21 cellular contexts compared by ENCODE assay signal in the genomic region with DNA sequence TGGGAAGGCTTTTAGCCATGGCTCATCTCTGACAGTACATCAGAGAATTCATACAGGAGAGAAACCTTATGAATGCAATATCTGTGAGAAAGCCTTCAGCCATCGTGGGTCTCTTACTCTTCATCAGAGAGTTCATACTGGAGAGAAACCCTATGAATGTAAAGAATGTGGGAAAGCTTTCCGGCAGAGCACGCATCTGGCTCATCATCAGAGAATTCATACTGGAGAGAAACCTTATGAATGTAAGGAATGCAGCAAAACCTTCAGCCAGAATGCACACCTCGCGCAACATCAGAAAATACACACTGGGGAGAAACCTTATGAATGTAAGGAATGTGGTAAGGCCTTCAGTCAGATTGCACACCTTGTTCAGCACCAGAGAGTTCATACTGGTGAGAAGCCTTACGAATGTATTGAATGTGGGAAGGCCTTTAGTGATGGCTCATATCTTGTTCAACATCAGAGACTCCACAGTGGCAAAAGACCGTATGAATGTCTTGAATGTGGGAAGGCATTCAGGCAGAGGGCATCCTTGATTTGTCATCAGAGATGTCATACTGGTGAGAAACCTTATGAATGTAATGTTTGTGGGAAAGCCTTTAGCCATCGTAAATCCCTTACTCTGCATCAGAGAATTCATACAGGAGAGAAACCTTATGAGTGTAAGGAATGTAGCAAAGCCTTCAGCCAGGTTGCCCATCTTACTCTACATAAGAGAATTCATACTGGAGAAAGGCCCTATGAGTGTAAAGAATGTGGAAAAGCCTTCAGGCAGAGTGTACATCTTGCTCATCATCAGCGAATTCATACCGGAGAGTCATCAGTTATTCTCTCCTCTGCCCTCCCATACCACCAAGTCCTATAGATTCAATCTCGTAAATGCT. TPM values are rescaled to one million over a fixed set of nuclear protein-coding genes. Genes with fewer than 3 reads are reported as not detected.
DNase-seq lines count a peak whose midpoint lies in the region; ATAC-seq, FAIRE-seq and TF ChIP-seq lines count a peak whose summit lies in the region.
"Had no signal": no experiment of that assay in that cellular context is flagged by ENCODE, and none has a peak within 500 bp of the region (broad histone marks: within the 10 kb centered on the region; RNA-seq: fewer than 3 reads in every experiment).

No MANE protein-coding gene starts in this region.

- TF ChIP-seq RAD21 in HepG2 (CRISPR knock-in tag; IDR thresholded peaks at IDR 0.05) (no peak), GM12878 (IDR thresholded peaks at IDR 0.05; ENCODE audit: insufficient read depth, low read depth, low read length) (no peak), liver (IDR thresholded peaks at IDR 0.05) (no peak)

- H3K4me3 ChIP-seq in HepG2 (replicated peaks in 1 of 3; ENCODE audit: insufficient read depth in 1 of 3, low read depth in 2 of 3, low read length in 3 of 3) (no peak overlapping the region), right lobe of liver (no peak overlapping the region), GM12878 (no peak overlapping the region), liver (ENCODE audit: low read depth in 1 of 3, low read length in 3 of 3) (peak overlapping the region in 2 of 3 donors; percentile 59 to 83), thoracic aorta (peak overlapping the region; percentile 18)

- ATAC-seq in HepG2 (no peak), right lobe of liver (no peak), GM12878 (no peak), thoracic aorta (ENCODE audit: insufficient number of reproducible peaks, low FRiP score, low read depth) (no peak)
- ATAC-seq: PC-3 had no signal

- intact Hi-C loops in HepG2 (cut with micrococcal nuclease; ENCODE audit: unreplicated experiment): no loop called here
- intact Hi-C loops in right lobe of liver (cut with DNase I): no loop called here
- intact Hi-C loops in GM12878 (cut with micrococcal nuclease; ENCODE audit: unreplicated experiment): no loop called here

- H2AFZ ChIP-seq in HepG2 (ENCODE audit: low read length): no peak overlapping the region
- no peak overlapping the region for H2AFZ ChIP-seq in GM12878 (ENCODE audit: control insufficient read depth, low read depth, low read length)

- no peaks in the 10 kb centered on the region for H3K36me3 ChIP-seq in HepG2 (replicated peaks in 1 of 2; ENCODE audit: control insufficient read depth in 1 of 2, insufficient read depth in 2 of 2, low read length in 2 of 2)
- peaks cover 0 to 33% (median 3%) of the 10 kb centered on the region in 4 donors for H3K36me3 ChIP-seq in right lobe of liver
- no peaks in the 10 kb centered on the region for H3K36me3 ChIP-seq in GM12878 (ENCODE audit: control insufficient read depth in 2 of 2, insufficient read depth in 2 of 2, low read length in 1 of 2)
- H3K36me3 ChIP-seq in liver (ENCODE audit: control insufficient read depth in 4 of 4, insufficient read depth in 3 of 4, low read depth in 1 of 4, low read length in 3 of 4): peaks cover 8 to 48% (median 46%) of the 10 kb centered on the region in 4 donors
- H3K36me3 ChIP-seq in thoracic aorta: peaks cover 50% of the 10 kb centered on the region

- H3K27me3 ChIP-seq in HepG2 (ENCODE audit: control insufficient read depth in 1 of 2, insufficient read depth in 2 of 2, low read length in 2 of 2) (no peaks in the 10 kb centered on the region; a peak in 1 of 5 replicates), right lobe of liver (no peaks in the 10 kb centered on the region), GM12878 (replicated peaks in 1 of 2; ENCODE audit: control insufficient read depth in 2 of 2, insufficient read depth in 2 of 2, low read length in 1 of 2) (no peaks in the 10 kb centered on the region), liver (ENCODE audit: control insufficient read depth in 4 of 4, insufficient read depth in 4 of 4, low read length in 3 of 4) (no peaks in the 10 kb centered on the region), thoracic aorta (replicated peaks; ENCODE audit: insufficient read depth) (no peaks in the 10 kb centered on the region)

- H3K9ac ChIP-seq in HepG2 (ENCODE audit: insufficient read depth, low read depth, low read length): no peak overlapping the region
- no peak overlapping the region for H3K9ac ChIP-seq in GM12878 (ENCODE audit: control insufficient read depth, insufficient read depth, low read length)
- no peak overlapping the region for H3K9ac ChIP-seq in liver (ENCODE audit: low read depth in 1 of 2, low read length in 2 of 2)

- H3K9me3 ChIP-seq in HepG2 (ENCODE audit: low read length): peaks cover 95% of the 10 kb centered on the region
- peaks cover 5 to 97% (median 61%) of the 10 kb centered on the region in 4 donors for H3K9me3 ChIP-seq in right lobe of liver
- H3K9me3 ChIP-seq in GM12878 (replicated peaks; ENCODE audit: control insufficient read depth, insufficient read depth, low read length): peaks cover 5% of the 10 kb centered on the region
- H3K9me3 ChIP-seq in liver (ENCODE audit: control insufficient read depth in 4 of 4, low read length in 3 of 4): peaks cover 47 to 100% (median 81%) of the 10 kb centered on the region in 4 donors
- H3K9me3 ChIP-seq in thoracic aorta: peaks cover 98% of the 10 kb centered on the region

- SMC1A ChIA-PET in GM12878 (lab: Charles Lee; ENCODE audit: uncharacterized antibody, unreplicated experiment): no interaction called here

- 52% methylated on average over 11 of the region's 11 CpGs for WGBS in HepG2 (ENCODE audit: low lambda C conversion rate)
- WGBS in right lobe of liver (ENCODE audit: insufficient coverage, low coverage, low lambda C conversion rate, missing lambda C conversion rate): 91% methylated on average over 9 of the region's 11 CpGs
- WGBS in GM12878 (ENCODE audit: insufficient coverage, insufficient replicate concordance, low lambda C conversion rate, missing lambda C conversion rate): 94% methylated on average over 11 of the region's 11 CpGs
- 98% methylated on average over 11 of the region's 11 CpGs for WGBS in liver

- POLR2A ChIA-PET in HepG2 (lab: Yijun Ruan, JAX) (no interaction called here), GM12878 (lab: Charles Lee) (no interaction called here)

- TF ChIP-seq POLR2A in HepG2 (IDR thresholded peaks at IDR 0.05; ENCODE audit: insufficient read depth in 1 of 2, low read depth in 2 of 2, low read length in 2 of 2): no peak
- no peak for TF ChIP-seq POLR2A in right lobe of liver (IDR thresholded peaks at IDR 0.05)
- no peak for TF ChIP-seq POLR2A in GM12878 (IDR thresholded peaks at IDR 0.05; ENCODE audit: low read depth, low read length)

- no peaks in the 10 kb centered on the region for H3K79me2 ChIP-seq in HepG2 (ENCODE audit: insufficient read depth, low read length)
- H3K79me2 ChIP-seq in GM12878 (ENCODE audit: control insufficient read depth, insufficient read depth, low read length): no peaks in the 10 kb centered on the region

- H3K4me2 ChIP-seq in HepG2 (ENCODE audit: low read depth, low read length) (no peak overlapping the region), GM12878 (ENCODE audit: control insufficient read depth, insufficient read depth) (no peak overlapping the region)

- H3K27ac ChIP-seq in HepG2 (ENCODE audit: extremely low read length, insufficient read depth, low read length): no peak overlapping the region
- H3K27ac ChIP-seq in right lobe of liver: no peak overlapping the region
- H3K27ac ChIP-seq in GM12878 (ENCODE audit: control insufficient read depth, insufficient read depth): no peak overlapping the region
- H3K27ac ChIP-seq in liver (ENCODE audit: low read depth in 1 of 2, low read length in 2 of 2): no peak overlapping the region
- H3K27ac ChIP-seq in thoracic aorta: no peak overlapping the region
- H3K27ac ChIP-seq: C4-2B, RWPE1 had no signal

- CTCF ChIA-PET in HepG2 (lab: Yijun Ruan, JAX; ENCODE audit: low intra/inter-chr PET ratio, low total read pairs): no interaction called here
- CTCF ChIA-PET in GM12878 (lab: Yijun Ruan, JAX): no interaction called here

- H4K20me1 ChIP-seq in HepG2 (ENCODE audit: insufficient read depth, low read length): no peaks in the 10 kb centered on the region
- H4K20me1 ChIP-seq in GM12878 (ENCODE audit: control insufficient read depth, insufficient read depth): no peaks in the 10 kb centered on the region

- DNase-seq in HepG2 (ENCODE audit: low spot score): no peak
- no peak for DNase-seq in right lobe of liver
- DNase-seq in GM12878 (ENCODE audit: low read depth, low spot score): no peak
- DNase-seq in thoracic aorta (ENCODE audit: low spot score): no peak
- DNase-seq in DMS114 treated with DMSO at 0.1 percent for 48 hours (lab: John Stamatoyannopoulos, UW; ENCODE audit: unreplicated experiment): no peak
- no peak for DNase-seq in NCI-H1436 (lab: John Stamatoyannopoulos, UW)
- DNase-seq in NCI-H1092 treated with DMSO at 0.1 percent for 48 hours (lab: John Stamatoyannopoulos, UW): no peak
- DNase-seq: DND-41, GOT3, HFFc6, IMR-90, NCI-H1417, NCI-H2029, NCI-H82, PC-3 had no signal

- FAIRE-seq in HepG2 (lab: Jason Lieb, UNC) (no peak), GM12878 (lab: Jason Lieb, UNC) (no peak)
- FAIRE-seq: A204.1, G401.6, GM12891 had no signal

- RAD21 ChIA-PET in GM12878 (lab: Charles Lee; ENCODE audit: unreplicated experiment): no interaction called here

- no TSS peak for BruUV-seq in HepG2 (replicated peaks; lab: Mats Ljungman, UMichigan)
- no TSS peak for BruUV-seq in GM12878 (replicated peaks; lab: Mats Ljungman, UMichigan)

- in situ Hi-C loops in HepG2 (cut with HindIII; ENCODE audit: extremely low pct_ligation_motif_present, low pct_unique_long_range_greater_than_20kb) (no loop called here), GM12878 (cut with MboI) (no loop called here)

- no peak for TF ChIP-seq CTCF in HepG2 (CRISPR knock-in tag; IDR thresholded peaks at IDR 0.05)
- no peak for TF ChIP-seq CTCF in right lobe of liver (IDR thresholded peaks at IDR 0.05)
- no peak for TF ChIP-seq CTCF in GM12878 (IDR thresholded peaks at IDR 0.05 in 2 of 3, conservative IDR thresholded peaks at IDR 0.05 in 1 of 3; ENCODE audit: control insufficient read depth in 2 of 3, extremely low read depth in 1 of 3, insufficient read depth in 1 of 3, low read depth in 3 of 3, low read length in 3 of 3)
- no peak for TF ChIP-seq CTCF in liver (IDR thresholded peaks at IDR 0.05; ENCODE audit: low read depth, low read length, missing input control)
- no peak for TF ChIP-seq CTCF in thoracic aorta (IDR thresholded peaks at IDR 0.05)

- H3K4me1 ChIP-seq in HepG2 (ENCODE audit: insufficient read depth, low read length) (no peaks in the 10 kb centered on the region), right lobe of liver (no peaks in the 10 kb centered on the region), GM12878 (ENCODE audit: control insufficient read depth, insufficient read depth, low read length) (no peaks in the 10 kb centered on the region), liver (ENCODE audit: control insufficient read depth in 4 of 4, insufficient read depth in 4 of 4, low read length in 3 of 4) (no peaks in the 10 kb centered on the region), thoracic aorta (ENCODE audit: control insufficient read depth in 1 of 2, low read depth in 2 of 2) (no peaks in the 10 kb centered on the region)

- no peak for TF ChIP-seq EP300 in HepG2 (IDR thresholded peaks at IDR 0.05; ENCODE audit: low read depth in 2 of 2, low read length in 2 of 2)
- TF ChIP-seq EP300 in HepG2 (CRISPR knock-in tag; IDR thresholded peaks at IDR 0.05; ENCODE audit: borderline replicate concordance): no peak
- TF ChIP-seq EP300 in GM12878 (IDR thresholded peaks at IDR 0.05; ENCODE audit: borderline replicate concordance in 1 of 2, control insufficient read depth in 1 of 2, low read depth in 2 of 2, low read length in 2 of 2): no peak

RNA-seq across cellular contexts. Expression of a gene that starts 10.7 kb away (rescaled TPM):
- total RNA-seq in HepG2 (2016; rRNA removed; fragmentation: Illumina TruSeq; extraction: Trizol) (not detected in 2 replicates), right lobe of liver (1 to 10 TPM; 1.2 to 5.7 (median 2.9) TPM), GM12878 (2014; rRNA removed) (0.34 and 1.2 TPM in 2 replicates), GM12878 (2014; rRNA removed; fragmentation: Illumina TruSeq; extraction: Trizol) (0.55 and 0.63 TPM in 2 replicates), GM12878 (2021) (0.74 and 0.77 TPM in 2 replicates), liver (1 to 10 TPM; 1.8 to 2.8 TPM), thoracic aorta (1 to 10 TPM; 4.1 to 5.7 TPM)
- not detected in 2 replicates for total RNA-seq in HepG2 (2016; cell fraction: cytosol; rRNA removed; fragmentation: Illumina TruSeq; extraction: Trizol; ENCODE audit: low read depth)
- total RNA-seq in HepG2 (2016; cell fraction: insoluble cytoplasmic fraction; rRNA removed; fragmentation: Illumina TruSeq; extraction: Trizol): not detected in 2 replicates
- not detected in 2 replicates for total RNA-seq in HepG2 (2016; cell fraction: membrane; rRNA removed; fragmentation: Illumina TruSeq; extraction: Trizol)
- not detected in 2 replicates for total RNA-seq in HepG2 (2016; cell fraction: nucleus; rRNA removed; fragmentation: Illumina TruSeq; extraction: Trizol)
- polyA plus RNA-seq in HepG2 (2011; rRNA removed) (not detected in 2 replicates), GM12878 (2011; rRNA removed) (0.16 and 0.18 TPM in 2 replicates), GM12878 (2014; fragmentation: Illumina TruSeq; extraction: Trizol) (0.54 and 0.95 TPM in 2 replicates), GM12878 (2014; fragmentation: Nextera tagmentation; extraction: Ambion mirVana) (under 1 TPM; 0.16 to 0.27 TPM), GM12878 (2014; rRNA removed) (0.44 and 1.4 TPM in 2 replicates), GM12878 (2016; fragmentation: Nextera tagmentation; extraction: Ambion mirVana) (under 1 TPM; 0.57 to 0.58 TPM), liver (1 to 10 TPM in 1 of 2 donors, under 1 TPM in 1; 0.95 to 1.3 TPM)
- polyA plus RNA-seq in HepG2 (2011; cell fraction: cytosol; rRNA removed): not detected in 2 replicates
- polyA plus RNA-seq in HepG2 (2011; cell fraction: nucleus; rRNA removed): not detected in 2 replicates
- not detected in 2 replicates for polyA plus RNA-seq in HepG2 (2012)
- polyA plus RNA-seq in HepG2 (2016; cell fraction: cytosol; fragmentation: Illumina TruSeq; extraction: Trizol; ENCODE audit: low read depth): not detected in 2 replicates
- not detected in 2 replicates for polyA plus RNA-seq in HepG2 (2016; cell fraction: insoluble cytoplasmic fraction; fragmentation: Illumina TruSeq; extraction: Trizol; ENCODE audit: low read depth)
- polyA plus RNA-seq in HepG2 (2016; cell fraction: membrane; fragmentation: Illumina TruSeq; extraction: Trizol; ENCODE audit: low read depth): not detected in 2 replicates
- not detected in 2 replicates for polyA plus RNA-seq in HepG2 (2016; cell fraction: nucleus; fragmentation: Illumina TruSeq; extraction: Trizol; ENCODE audit: insufficient read depth, low read depth)
- 0.06 TPM in 1 of 2 replicates, not detected in the other for polyA minus RNA-seq in HepG2 (2011; rRNA and poly(A)+ RNA removed; ENCODE audit: low replicate concordance)
- polyA minus RNA-seq in HepG2 (2011; cell fraction: cytosol; rRNA and poly(A)+ RNA removed): not detected in 2 replicates
- polyA minus RNA-seq in HepG2 (2011; cell fraction: nucleus; rRNA and poly(A)+ RNA removed): 0.12 TPM in 1 of 2 replicates, not detected in the other
- total RNA-seq in GM12878 (2013; cell fraction: nucleolus; rRNA removed): 2.2 and 3.4 TPM in 2 replicates
- 0.26 TPM for polyA plus RNA-seq in GM12878 (2011; ENCODE audit: low read depth)
- 0.04 and 0.15 TPM in 2 replicates for polyA plus RNA-seq in GM12878 (2011; cell fraction: cytosol; rRNA removed)
- 0.16 and 0.28 TPM in 2 replicates for polyA plus RNA-seq in GM12878 (2011; cell fraction: nucleus; rRNA removed)
- polyA plus RNA-seq in GM12878 (2012): 0.39 and 1.1 TPM in 2 replicates
- polyA minus RNA-seq in GM12878 (2011; rRNA and poly(A)+ RNA removed): 0.31 and 0.37 TPM in 2 replicates
- polyA minus RNA-seq in GM12878 (2011; cell fraction: cytosol; rRNA and poly(A)+ RNA removed): not detected in 2 replicates
- 0.10 and 0.36 TPM in 2 replicates for polyA minus RNA-seq in GM12878 (2011; cell fraction: nucleus; rRNA and poly(A)+ RNA removed)

RNA-seq across cellular contexts. Expression of a gene that starts 17.1 kb away (rescaled TPM):
- total RNA-seq in HepG2 (2016; rRNA removed; fragmentation: Illumina TruSeq; extraction: Trizol) (4.4 and 5.8 TPM in 2 replicates), right lobe of liver (1 to 10 TPM in 4 of 6 experiments, under 1 TPM in 2; 0.90 to 2.8 (median 1.5) TPM), GM12878 (2014; rRNA removed) (5.7 and 6.4 TPM in 2 replicates), GM12878 (2014; rRNA removed; fragmentation: Illumina TruSeq; extraction: Trizol) (2.5 and 2.8 TPM in 2 replicates), GM12878 (2021) (5.6 and 5.8 TPM in 2 replicates), liver (1 to 10 TPM; 2.2 to 3.4 TPM), thoracic aorta (10 to 100 TPM; 11.6 to 16.2 TPM)
- 2.2 and 3.3 TPM in 2 replicates for total RNA-seq in HepG2 (2016; cell fraction: cytosol; rRNA removed; fragmentation: Illumina TruSeq; extraction: Trizol; ENCODE audit: low read depth)
- total RNA-seq in HepG2 (2016; cell fraction: insoluble cytoplasmic fraction; rRNA removed; fragmentation: Illumina TruSeq; extraction: Trizol): 4.4 and 4.6 TPM in 2 replicates
- 6.2 and 6.5 TPM in 2 replicates for total RNA-seq in HepG2 (2016; cell fraction: membrane; rRNA removed; fragmentation: Illumina TruSeq; extraction: Trizol)
- 3.7 and 4.3 TPM in 2 replicates for total RNA-seq in HepG2 (2016; cell fraction: nucleus; rRNA removed; fragmentation: Illumina TruSeq; extraction: Trizol)
- polyA plus RNA-seq in HepG2 (2011; rRNA removed) (2.2 and 3.2 TPM in 2 replicates), GM12878 (2011; rRNA removed) (0.84 and 0.92 TPM in 2 replicates), GM12878 (2014; fragmentation: Illumina TruSeq; extraction: Trizol) (1.2 and 1.9 TPM in 2 replicates), GM12878 (2014; fragmentation: Nextera tagmentation; extraction: Ambion mirVana) (under 1 TPM; 0.48 to 0.95 TPM), GM12878 (2014; rRNA removed) (4.1 and 4.8 TPM in 2 replicates), GM12878 (2016; fragmentation: Nextera tagmentation; extraction: Ambion mirVana) (1 to 10 TPM; 4.8 to 5.6 TPM), liver (1 to 10 TPM in 1 of 2 donors, under 1 TPM in 1; 0.46 to 1.4 TPM)
- polyA plus RNA-seq in HepG2 (2011; cell fraction: cytosol; rRNA removed): 2.3 and 2.8 TPM in 2 replicates
- polyA plus RNA-seq in HepG2 (2011; cell fraction: nucleus; rRNA removed): 4.6 and 4.7 TPM in 2 replicates
- 1.5 and 2.0 TPM in 2 replicates for polyA plus RNA-seq in HepG2 (2012)
- polyA plus RNA-seq in HepG2 (2016; cell fraction: cytosol; fragmentation: Illumina TruSeq; extraction: Trizol; ENCODE audit: low read depth): 2.9 and 3.4 TPM in 2 replicates
- polyA plus RNA-seq in HepG2 (2016; cell fraction: insoluble cytoplasmic fraction; fragmentation: Illumina TruSeq; extraction: Trizol; ENCODE audit: low read depth): 3.5 and 3.9 TPM in 2 replicates
- polyA plus RNA-seq in HepG2 (2016; cell fraction: membrane; fragmentation: Illumina TruSeq; extraction: Trizol; ENCODE audit: low read depth): 4.7 and 4.8 TPM in 2 replicates
- 3.1 and 3.3 TPM in 2 replicates for polyA plus RNA-seq in HepG2 (2016; cell fraction: nucleus; fragmentation: Illumina TruSeq; extraction: Trizol; ENCODE audit: insufficient read depth, low read depth)
- 4.3 and 8.0 TPM in 2 replicates for polyA minus RNA-seq in HepG2 (2011; rRNA and poly(A)+ RNA removed; ENCODE audit: low replicate concordance)
- 1.8 and 2.3 TPM in 2 replicates for polyA minus RNA-seq in HepG2 (2011; cell fraction: cytosol; rRNA and poly(A)+ RNA removed)
- polyA minus RNA-seq in HepG2 (2011; cell fraction: nucleus; rRNA and poly(A)+ RNA removed): 8.1 and 9.6 TPM in 2 replicates
- total RNA-seq in GM12878 (2013; cell fraction: nucleolus; rRNA removed): 24.7 and 27.0 TPM in 2 replicates
- polyA plus RNA-seq in GM12878 (2011; ENCODE audit: low read depth): 1.4 TPM
- polyA plus RNA-seq in GM12878 (2011; cell fraction: cytosol; rRNA removed): 1.5 and 1.9 TPM in 2 replicates
- polyA plus RNA-seq in GM12878 (2011; cell fraction: nucleus; rRNA removed): 1.7 and 2.0 TPM in 2 replicates
- polyA plus RNA-seq in GM12878 (2012): 3.1 and 3.3 TPM in 2 replicates
- polyA minus RNA-seq in GM12878 (2011; rRNA and poly(A)+ RNA removed): 2.3 and 2.6 TPM in 2 replicates
- 0.31 and 0.53 TPM in 2 replicates for polyA minus RNA-seq in GM12878 (2011; cell fraction: cytosol; rRNA and poly(A)+ RNA removed)
- 2.2 and 2.5 TPM in 2 replicates for polyA minus RNA-seq in GM12878 (2011; cell fraction: nucleus; rRNA and poly(A)+ RNA removed)

RNA-seq across cellular contexts. Expression of a gene that starts 39.2 kb away (rescaled TPM):
- total RNA-seq in HepG2 (2016; rRNA removed; fragmentation: Illumina TruSeq; extraction: Trizol): not detected in 2 replicates
- not detected in 2 replicates for total RNA-seq in HepG2 (2016; cell fraction: cytosol; rRNA removed; fragmentation: Illumina TruSeq; extraction: Trizol; ENCODE audit: low read depth)
- not detected in 2 replicates for total RNA-seq in HepG2 (2016; cell fraction: insoluble cytoplasmic fraction; rRNA removed; fragmentation: Illumina TruSeq; extraction: Trizol)
- total RNA-seq in HepG2 (2016; cell fraction: membrane; rRNA removed; fragmentation: Illumina TruSeq; extraction: Trizol): not detected in 2 replicates
- not detected in 2 replicates for total RNA-seq in HepG2 (2016; cell fraction: nucleus; rRNA removed; fragmentation: Illumina TruSeq; extraction: Trizol)
- polyA plus RNA-seq in HepG2 (2011; rRNA removed): not detected in 2 replicates
- polyA plus RNA-seq in HepG2 (2011; cell fraction: cytosol; rRNA removed): not detected in 2 replicates
- polyA plus RNA-seq in HepG2 (2011; cell fraction: nucleus; rRNA removed): not detected in 2 replicates
- not detected in 2 replicates for polyA plus RNA-seq in HepG2 (2012)
- not detected in 2 replicates for polyA plus RNA-seq in HepG2 (2016; cell fraction: cytosol; fragmentation: Illumina TruSeq; extraction: Trizol; ENCODE audit: low read depth)
- polyA plus RNA-seq in HepG2 (2016; cell fraction: insoluble cytoplasmic fraction; fragmentation: Illumina TruSeq; extraction: Trizol; ENCODE audit: low read depth): not detected in 2 replicates
- polyA plus RNA-seq in HepG2 (2016; cell fraction: membrane; fragmentation: Illumina TruSeq; extraction: Trizol; ENCODE audit: low read depth): not detected in 2 replicates
- polyA plus RNA-seq in HepG2 (2016; cell fraction: nucleus; fragmentation: Illumina TruSeq; extraction: Trizol; ENCODE audit: insufficient read depth, low read depth): not detected in 2 replicates
- polyA minus RNA-seq in HepG2 (2011; rRNA and poly(A)+ RNA removed; ENCODE audit: low replicate concordance): not detected in 2 replicates
- polyA minus RNA-seq in HepG2 (2011; cell fraction: cytosol; rRNA and poly(A)+ RNA removed): not detected in 2 replicates
- not detected in 2 replicates for polyA minus RNA-seq in HepG2 (2011; cell fraction: nucleus; rRNA and poly(A)+ RNA removed)
- 1 to 10 TPM in 1 of 6 experiments, under 1 TPM in 5; 0.53 to 2.6 (median 0.77) TPM for total RNA-seq in right lobe of liver
- total RNA-seq in GM12878 (2013; cell fraction: nucleolus; rRNA removed): 1.2 and 1.4 TPM in 2 replicates
- 0.06 TPM in 1 of 2 replicates, not detected in the other for total RNA-seq in GM12878 (2014; rRNA removed)
- total RNA-seq in GM12878 (2014; rRNA removed; fragmentation: Illumina TruSeq; extraction: Trizol): 0.04 and 0.05 TPM in 2 replicates
- 0.05 TPM in 2 replicates for total RNA-seq in GM12878 (2021)
- polyA plus RNA-seq in GM12878 (2011; ENCODE audit: low read depth): 0.10 TPM
- polyA plus RNA-seq in GM12878 (2011; rRNA removed): 0.11 and 0.16 TPM in 2 replicates
- polyA plus RNA-seq in GM12878 (2011; cell fraction: cytosol; rRNA removed): 0.03 and 0.04 TPM in 2 replicates
- polyA plus RNA-seq in GM12878 (2011; cell fraction: nucleus; rRNA removed): 0.06 and 0.21 TPM in 2 replicates
- 0.22 and 0.24 TPM in 2 replicates for polyA plus RNA-seq in GM12878 (2012)
- 0.13 and 0.14 TPM in 2 replicates for polyA plus RNA-seq in GM12878 (2014; fragmentation: Illumina TruSeq; extraction: Trizol)
- under 1 TPM; 0.03 to 0.07 TPM for polyA plus RNA-seq in GM12878 (2014; fragmentation: Nextera tagmentation; extraction: Ambion mirVana)
- polyA plus RNA-seq in GM12878 (2014; rRNA removed): 0.01 and 0.48 TPM in 2 replicates
- not detected for polyA plus RNA-seq in GM12878 (2016; fragmentation: Nextera tagmentation; extraction: Ambion mirVana)
- polyA minus RNA-seq in GM12878 (2011; rRNA and poly(A)+ RNA removed): not detected in 2 replicates
- not detected in 2 replicates for polyA minus RNA-seq in GM12878 (2011; cell fraction: cytosol; rRNA and poly(A)+ RNA removed)
- polyA minus RNA-seq in GM12878 (2011; cell fraction: nucleus; rRNA and poly(A)+ RNA removed): 0.38 TPM in 1 of 2 replicates, not detected in the other
- 1 to 10 TPM; 1.2 to 1.3 TPM for total RNA-seq in liver
- polyA plus RNA-seq in liver: under 1 TPM; 0.47 TPM
- 10 to 100 TPM; 10.4 to 15.8 TPM for total RNA-seq in thoracic aorta

Comparison
In these comparisons a context has a peak if more than half of its experiments do, and no peak if none do; other contexts are left out.
1. H3K4me3 ChIP-seq: peak in liver (2 of 3) and thoracic aorta (single experiment); none in HepG2 (0 of 3), right lobe of liver (0 of 3) and GM12878 (single experiment).